In the genomic region with DNA sequence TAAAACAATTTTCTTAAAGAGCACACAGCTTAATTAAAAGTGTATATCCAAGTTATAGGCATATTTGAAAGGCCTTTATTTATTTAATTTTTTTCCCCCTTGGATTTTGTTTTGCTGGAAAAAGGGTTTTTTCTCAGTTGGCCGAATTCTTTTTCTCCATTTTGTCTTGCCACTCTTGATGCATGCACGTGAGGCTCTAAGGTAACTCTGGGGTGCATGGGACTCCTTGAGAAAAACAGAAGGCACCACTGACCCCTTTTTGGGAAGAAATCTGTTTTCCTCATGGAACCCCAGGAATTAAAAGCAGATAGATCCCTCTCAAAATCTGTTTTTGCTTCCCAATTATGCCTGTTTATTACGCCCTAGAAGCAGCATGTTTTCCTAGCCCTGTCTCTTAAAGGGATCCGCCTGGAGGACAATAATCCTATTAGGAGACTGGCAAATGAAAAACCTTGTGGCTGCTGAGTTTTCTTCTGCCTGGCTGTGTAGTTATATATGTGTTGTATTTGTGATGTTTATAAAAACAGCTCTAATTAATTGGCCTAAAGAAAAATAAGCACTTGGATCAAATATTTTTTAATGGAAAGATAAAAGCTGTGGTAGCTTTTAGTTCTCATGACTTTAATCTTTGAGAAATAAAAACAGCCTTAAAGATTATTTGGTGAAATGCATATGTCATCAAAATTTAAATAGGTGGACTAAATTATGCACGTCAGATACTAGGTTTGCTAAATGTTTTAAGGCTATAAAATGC, we compare ENCODE assay signal across 2 cellular contexts.
TF ChIP-seq lines count a peak whose summit lies in the region.

No MANE protein-coding gene starts in this region.

TF ChIP-seq in SK-N-SH, 30 proteins besides CTCF, POLR2A, EP300 and RAD21 (continued from another document):
- TF ChIP-seq, protein P1, sequence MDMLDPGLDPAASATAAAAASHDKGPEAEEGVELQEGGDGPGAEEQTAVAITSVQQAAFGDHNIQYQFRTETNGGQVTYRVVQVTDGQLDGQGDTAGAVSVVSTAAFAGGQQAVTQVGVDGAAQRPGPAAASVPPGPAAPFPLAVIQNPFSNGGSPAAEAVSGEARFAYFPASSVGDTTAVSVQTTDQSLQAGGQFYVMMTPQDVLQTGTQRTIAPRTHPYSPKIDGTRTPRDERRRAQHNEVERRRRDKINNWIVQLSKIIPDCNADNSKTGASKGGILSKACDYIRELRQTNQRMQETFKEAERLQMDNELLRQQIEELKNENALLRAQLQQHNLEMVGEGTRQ (IDR thresholded peaks at IDR 0.05; ENCODE audit: borderline replicate concordance, low read depth, low read length) = no peak
- TF ChIP-seq TAF1 (IDR thresholded peaks at IDR 0.05; ENCODE audit: borderline replicate concordance, low read depth, low read length) (no peak), RCOR1 (IDR thresholded peaks at IDR 0.05; ENCODE audit: low read length) (no peak), RFX5 (IDR thresholded peaks at IDR 0.05; ENCODE audit: low read length) (no peak), TCF12 (IDR thresholded peaks at IDR 0.05) (no peak)
- TF ChIP-seq, protein P2, sequence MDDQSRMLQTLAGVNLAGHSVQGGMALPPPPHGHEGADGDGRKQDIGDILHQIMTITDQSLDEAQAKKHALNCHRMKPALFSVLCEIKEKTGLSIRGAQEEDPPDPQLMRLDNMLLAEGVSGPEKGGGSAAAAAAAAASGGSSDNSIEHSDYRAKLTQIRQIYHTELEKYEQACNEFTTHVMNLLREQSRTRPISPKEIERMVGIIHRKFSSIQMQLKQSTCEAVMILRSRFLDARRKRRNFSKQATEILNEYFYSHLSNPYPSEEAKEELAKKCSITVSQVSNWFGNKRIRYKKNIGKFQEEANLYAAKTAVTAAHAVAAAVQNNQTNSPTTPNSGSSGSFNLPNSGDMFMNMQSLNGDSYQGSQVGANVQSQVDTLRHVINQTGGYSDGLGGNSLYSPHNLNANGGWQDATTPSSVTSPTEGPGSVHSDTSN (IDR thresholded peaks at IDR 0.05) = no peak

TF ChIP-seq in SK-N-SH treated with all-trans-retinoic acid at 6 μM for 48 hours, 23 proteins besides CTCF, POLR2A, EP300 and RAD21 (continued from another document):
- TF ChIP-seq, protein P3, sequence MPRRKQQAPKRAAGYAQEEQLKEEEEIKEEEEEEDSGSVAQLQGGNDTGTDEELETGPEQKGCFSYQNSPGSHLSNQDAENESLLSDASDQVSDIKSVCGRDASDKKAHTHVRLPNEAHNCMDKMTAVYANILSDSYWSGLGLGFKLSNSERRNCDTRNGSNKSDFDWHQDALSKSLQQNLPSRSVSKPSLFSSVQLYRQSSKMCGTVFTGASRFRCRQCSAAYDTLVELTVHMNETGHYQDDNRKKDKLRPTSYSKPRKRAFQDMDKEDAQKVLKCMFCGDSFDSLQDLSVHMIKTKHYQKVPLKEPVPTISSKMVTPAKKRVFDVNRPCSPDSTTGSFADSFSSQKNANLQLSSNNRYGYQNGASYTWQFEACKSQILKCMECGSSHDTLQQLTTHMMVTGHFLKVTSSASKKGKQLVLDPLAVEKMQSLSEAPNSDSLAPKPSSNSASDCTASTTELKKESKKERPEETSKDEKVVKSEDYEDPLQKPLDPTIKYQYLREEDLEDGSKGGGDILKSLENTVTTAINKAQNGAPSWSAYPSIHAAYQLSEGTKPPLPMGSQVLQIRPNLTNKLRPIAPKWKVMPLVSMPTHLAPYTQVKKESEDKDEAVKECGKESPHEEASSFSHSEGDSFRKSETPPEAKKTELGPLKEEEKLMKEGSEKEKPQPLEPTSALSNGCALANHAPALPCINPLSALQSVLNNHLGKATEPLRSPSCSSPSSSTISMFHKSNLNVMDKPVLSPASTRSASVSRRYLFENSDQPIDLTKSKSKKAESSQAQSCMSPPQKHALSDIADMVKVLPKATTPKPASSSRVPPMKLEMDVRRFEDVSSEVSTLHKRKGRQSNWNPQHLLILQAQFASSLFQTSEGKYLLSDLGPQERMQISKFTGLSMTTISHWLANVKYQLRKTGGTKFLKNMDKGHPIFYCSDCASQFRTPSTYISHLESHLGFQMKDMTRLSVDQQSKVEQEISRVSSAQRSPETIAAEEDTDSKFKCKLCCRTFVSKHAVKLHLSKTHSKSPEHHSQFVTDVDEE (CRISPR knock-in tag; IDR thresholded peaks at IDR 0.05) = no peak
- no peak for TF ChIP-seq ZNF8 (CRISPR knock-in tag; IDR thresholded peaks at IDR 0.05)
